In genomic region chr1:14183312-14183711, GRCh38 we compare ENCODE assay signal across 21 cellular contexts.
"Had no signal": no experiment of that assay in that cellular context is flagged by ENCODE, and none has a peak within 500 bp of the region (broad histone marks: within the 10 kb centered on the region; RNA-seq: fewer than 3 reads in every experiment).

No MANE protein-coding gene starts in this region.

- H3K4me1 Mint-ChIP-seq: activated CD4-positive, alpha-beta memory T cell treated with anti-CD3 and anti-CD28 coated beads, Interleukin-2, amount 10 ng/mL, durations not matched to agents 7 days and 5 days; activated naive CD4-positive, alpha-beta T cell treated with anti-CD3 and anti-CD28 coated beads, Interleukin-2, amount 50 U/mL, for 24 hours; memory B cell; stimulated activated naive B cell treated with anti-CD40 and anti-IgM and Interleukin-4, amounts not matched to agents 10 μg/mL and 1 μg/mL and 100 μg/mL, for 72 hours had no signal

- DNase-seq: activated CD4-positive, alpha-beta memory T cell treated with anti-CD3 and anti-CD28 coated beads, Interleukin-2, amount 10 ng/mL, durations not matched to agents 7 days and 5 days; activated CD4-positive, alpha-beta T cell treated with anti-CD3 and anti-CD28 coated beads, Interleukin-2, amount 10 ng/mL, durations not matched to agents 24 days and 14 days; activated gamma-delta T cell; central memory CD4-positive, alpha-beta T cell; dermis blood vessel endothelial cell; effector CD8-positive, alpha-beta T cell; left colon; nephron progenitor cell; posterior cingulate gyrus; small intestine; stimulated activated CD4-positive, alpha-beta T cell treated with anti-CD3 and anti-CD28 coated beads, Interleukin-2, amount 100 ng/mL, for 48 hours; stimulated activated CD8-positive, alpha-beta memory T cell treated with anti-CD3 and anti-CD28 coated beads, Interleukin-4, amount 100 ng/mL, for 48 hours; stimulated activated naive B cell treated with anti-CD40 and anti-IgM and Interleukin-4, amounts not matched to agents 10 μg/mL and 1 μg/mL and 100 μg/mL, for 72 hours; upper lobe of left lung had no signal

- H3K4me3 ChIP-seq: ascending aorta, hepatocyte, upper lobe of left lung had no signal

- H3K36me3 Mint-ChIP-seq: activated naive CD4-positive, alpha-beta T cell treated with anti-CD3 and anti-CD28 coated beads, Interleukin-2, amount 50 U/mL, for 24 hours; memory B cell; stimulated activated naive B cell treated with anti-CD40 and anti-IgM and Interleukin-4, amounts not matched to agents 10 μg/mL and 1 μg/mL and 100 μg/mL, for 72 hours had no signal

- H3K9me3 Mint-ChIP-seq: activated naive CD4-positive, alpha-beta T cell treated with anti-CD3 and anti-CD28 coated beads, Interleukin-2, amount 50 U/mL, for 24 hours; activated T-helper 1 cell treated with anti-CD3 and anti-CD28 coated beads, Interleukin-12 subunit alpha, Interleukin-12 subunit beta, Interleukin-2, Interleukin-4 antibody, amounts not matched to agents 30 ng/mL and 10 ng/mL and 1 ng/mL, durations not matched to agents 14 hours and 24 hours and 36 hours had no signal

- ATAC-seq: activated CD4-positive, CD25-positive, alpha-beta regulatory T cell treated with anti-CD3 and anti-CD28 coated beads, Interleukin-2, amount 50 U/mL, for 24 hours; esophagus mucosa; left colon; stimulated activated naive B cell treated with anti-CD40 and anti-IgM and Interleukin-4, amounts not matched to agents 10 μg/mL and 1 μg/mL and 100 μg/mL, for 72 hours had no signal

- H3K27ac ChIP-seq: ascending aorta, hepatocyte, upper lobe of left lung had no signal

- H3K36me3 ChIP-seq: ascending aorta, upper lobe of left lung had no signal

- H3K4me3 Mint-ChIP-seq: activated CD4-positive, alpha-beta memory T cell treated with anti-CD3 and anti-CD28 coated beads, Interleukin-2, amount 10 ng/mL, durations not matched to agents 7 days and 5 days; activated CD4-positive, alpha-beta T cell treated with anti-CD3 and anti-CD28 coated beads, Interleukin-2, amount 10 ng/mL, durations not matched to agents 24 days and 14 days; activated naive CD4-positive, alpha-beta T cell treated with anti-CD3 and anti-CD28 coated beads, Interleukin-2, amount 50 U/mL, for 24 hours; activated T-helper 1 cell treated with anti-CD3 and anti-CD28 coated beads, Interleukin-12 subunit alpha, Interleukin-12 subunit beta, Interleukin-2, Interleukin-4 antibody, amounts not matched to agents 30 ng/mL and 10 ng/mL and 1 ng/mL, durations not matched to agents 14 hours and 24 hours and 36 hours; memory B cell; nephron progenitor cell; stimulated activated naive B cell treated with anti-CD40 and anti-IgM and Interleukin-4, amounts not matched to agents 10 μg/mL and 1 μg/mL and 100 μg/mL, for 72 hours had no signal

- H3K4me1 ChIP-seq: ascending aorta, upper lobe of left lung had no signal

- H3K9me3 ChIP-seq: ascending aorta, upper lobe of left lung had no signal

- H3K27me3 ChIP-seq: ascending aorta, hepatocyte, upper lobe of left lung had no signal

- H3K27ac Mint-ChIP-seq: activated CD4-positive, alpha-beta memory T cell treated with anti-CD3 and anti-CD28 coated beads, Interleukin-2, amount 10 ng/mL, durations not matched to agents 7 days and 5 days; activated CD4-positive, alpha-beta T cell treated with anti-CD3 and anti-CD28 coated beads, Interleukin-2, amount 10 ng/mL, durations not matched to agents 24 days and 14 days; activated naive CD4-positive, alpha-beta T cell treated with anti-CD3 and anti-CD28 coated beads, Interleukin-2, amount 50 U/mL, for 24 hours; activated T-helper 1 cell treated with anti-CD3 and anti-CD28 coated beads, Interleukin-12 subunit alpha, Interleukin-12 subunit beta, Interleukin-2, Interleukin-4 antibody, amounts not matched to agents 30 ng/mL and 10 ng/mL and 1 ng/mL, durations not matched to agents 14 hours and 24 hours and 36 hours; memory B cell; nephron progenitor cell; stimulated activated naive B cell treated with anti-CD40 and anti-IgM and Interleukin-4, amounts not matched to agents 10 μg/mL and 1 μg/mL and 100 μg/mL, for 72 hours had no signal
